In the genomic region with DNA sequence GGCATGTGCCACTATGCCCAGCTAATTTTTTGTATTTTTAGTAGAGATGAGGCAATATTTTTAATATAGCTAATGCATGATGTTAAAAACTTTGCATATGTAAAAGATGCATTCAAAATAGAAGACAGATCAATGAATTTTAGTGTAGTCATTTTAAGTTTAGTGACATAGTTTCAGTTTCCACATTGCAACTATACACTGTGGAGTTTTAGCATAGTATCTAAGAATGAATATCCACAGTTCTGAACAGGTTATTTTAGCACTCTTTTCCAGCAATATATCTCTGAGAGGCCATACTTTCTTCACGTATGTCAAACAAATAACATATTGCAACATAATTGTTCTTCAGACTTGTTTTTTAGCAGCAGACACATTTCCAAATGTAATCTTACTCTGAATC, we compare ENCODE assay signal across 25 cellular contexts. TPM values are rescaled to one million over a fixed set of nuclear protein-coding genes. Genes with fewer than 3 reads are reported as not detected.
DNase-seq lines count a peak whose midpoint lies in the region; ATAC-seq and TF ChIP-seq lines count a peak whose summit lies in the region.
"Had no signal": no experiment of that assay in that cellular context is flagged by ENCODE, and none has a peak within 500 bp of the region (broad histone marks: within the 10 kb centered on the region; RNA-seq: fewer than 3 reads in every experiment).

No MANE protein-coding gene starts in this region.

- H3K9me3 Mint-ChIP-seq in T-helper 1 cell treated with Interleukin-12 subunit alpha and Interleukin-12 subunit beta and Interleukin-4 antibody, amounts not matched to agents 30 μg/mL and 1 μg/mL, for 36 hours, result no peaks in the 10 kb centered on the region
- H3K9me3 Mint-ChIP-seq in activated T-cell treated with anti-CD3 and anti-CD28 coated beads, Interleukin-2, amount 50 U/mL, for 24 hours, result no peaks in the 10 kb centered on the region
- H3K9me3 Mint-ChIP-seq in activated T-cell treated with anti-CD3 and anti-CD28 coated beads, Interleukin-2, amount 50 U/mL, for 4 hours, result no peaks in the 10 kb centered on the region
- no peaks in the 10 kb centered on the region for H3K9me3 Mint-ChIP-seq in activated T-helper 1 cell treated with anti-CD3 and anti-CD28 coated beads, Interleukin-12 subunit alpha, Interleukin-12 subunit beta, Interleukin-2, Interleukin-4 antibody, amounts not matched to agents 30 ng/mL and 10 ng/mL and 1 ng/mL, durations not matched to agents 14 hours and 24 hours and 36 hours
- H3K9me3 Mint-ChIP-seq in mesothelial cell of epicardium, result no peaks in the 10 kb centered on the region
- H3K9me3 Mint-ChIP-seq: CD8-positive, alpha-beta T cell; GM23338; H9 had no signal

- H3K27ac Mint-ChIP-seq in T-helper 1 cell treated with Interleukin-12 subunit alpha and Interleukin-12 subunit beta and Interleukin-4 antibody, amounts not matched to agents 30 μg/mL and 1 μg/mL, for 36 hours, result peak overlapping the region; percentile 9
- H3K27ac Mint-ChIP-seq in activated T-cell treated with anti-CD3 and anti-CD28 coated beads, Interleukin-2, amount 50 U/mL, for 24 hours, result peak overlapping the region; percentile 40
- H3K27ac Mint-ChIP-seq in activated T-helper 1 cell treated with anti-CD3 and anti-CD28 coated beads, Interleukin-12 subunit alpha, Interleukin-12 subunit beta, Interleukin-2, Interleukin-4 antibody, amounts not matched to agents 30 ng/mL and 10 ng/mL and 1 ng/mL, durations not matched to agents 14 hours and 24 hours and 36 hours, result peak overlapping the region; percentile 44
- peak overlapping the region; percentile 25 for H3K27ac Mint-ChIP-seq in mesothelial cell of epicardium
- H3K27ac Mint-ChIP-seq: B cell; CD8-positive, alpha-beta T cell; GM23338 had no signal

- no peak for DNase-seq in T-helper 1 cell
- no peak for DNase-seq in activated T-cell treated with anti-CD3 and anti-CD28 coated beads, Interleukin-2, amount 50 U/mL, for 24 hours
- no peak for DNase-seq in activated T-cell treated with anti-CD3 and anti-CD28 coated beads, Interleukin-2, amount 50 U/mL, for 4 hours
- DNase-seq in activated T-helper 1 cell treated with anti-CD3 and anti-CD28 coated beads, Interleukin-12 subunit alpha, Interleukin-12 subunit beta, Interleukin-2, Interleukin-4 antibody, amounts not matched to agents 30 ng/mL and 10 ng/mL and 1 ng/mL, durations not matched to agents 14 hours and 24 hours and 36 hours (ENCODE audit: low spot score), result no peak
- no peak for DNase-seq in mesothelial cell of epicardium (ENCODE audit: low spot score in 2 of 2, unreplicated experiment in 2 of 2)
- no peak for DNase-seq in putamen (ENCODE audit: low spot score)
- DNase-seq: Caco-2; CD8-positive, alpha-beta T cell; DMS79; EL; GDM1; H9; NCI-H1048; NCI-H1417; NCI-H1694 treated with DMSO at 0.1 percent for 48 hours; NCI-H2081; NCI-H226; NCI-H510A; NCI-H69; SHP77 had no signal

- H3K36me3 Mint-ChIP-seq in T-helper 1 cell treated with Interleukin-12 subunit alpha and Interleukin-12 subunit beta and Interleukin-4 antibody, amounts not matched to agents 30 μg/mL and 1 μg/mL, for 36 hours (ENCODE audit: low read depth), result peaks cover 42% of the 10 kb centered on the region
- peaks cover 91% of the 10 kb centered on the region for H3K36me3 Mint-ChIP-seq in activated T-cell treated with anti-CD3 and anti-CD28 coated beads, Interleukin-2, amount 50 U/mL, for 24 hours (ENCODE audit: low read depth)
- H3K36me3 Mint-ChIP-seq in activated T-cell treated with anti-CD3 and anti-CD28 coated beads, Interleukin-2, amount 50 U/mL, for 4 hours (ENCODE audit: insufficient read depth), result peaks cover 52% of the 10 kb centered on the region
- H3K36me3 Mint-ChIP-seq in activated T-helper 1 cell treated with anti-CD3 and anti-CD28 coated beads, Interleukin-12 subunit alpha, Interleukin-12 subunit beta, Interleukin-2, Interleukin-4 antibody, amounts not matched to agents 30 ng/mL and 10 ng/mL and 1 ng/mL, durations not matched to agents 14 hours and 24 hours and 36 hours (ENCODE audit: low read depth), result peaks cover 51% of the 10 kb centered on the region
- H3K36me3 Mint-ChIP-seq in mesothelial cell of epicardium, result peaks cover 44% of the 10 kb centered on the region

- H3K4me3 Mint-ChIP-seq in T-helper 1 cell treated with Interleukin-12 subunit alpha and Interleukin-12 subunit beta and Interleukin-4 antibody, amounts not matched to agents 30 μg/mL and 1 μg/mL, for 36 hours, result no peak overlapping the region
- H3K4me3 Mint-ChIP-seq in activated T-cell treated with anti-CD3 and anti-CD28 coated beads, Interleukin-2, amount 50 U/mL, for 24 hours, result no peak overlapping the region
- H3K4me3 Mint-ChIP-seq in activated T-cell treated with anti-CD3 and anti-CD28 coated beads, Interleukin-2, amount 50 U/mL, for 4 hours, result no peak overlapping the region
- H3K4me3 Mint-ChIP-seq in activated T-helper 1 cell treated with anti-CD3 and anti-CD28 coated beads, Interleukin-12 subunit alpha, Interleukin-12 subunit beta, Interleukin-2, Interleukin-4 antibody, amounts not matched to agents 30 ng/mL and 10 ng/mL and 1 ng/mL, durations not matched to agents 14 hours and 24 hours and 36 hours, result no peak overlapping the region
- no peak overlapping the region for H3K4me3 Mint-ChIP-seq in mesothelial cell of epicardium
- H3K4me3 Mint-ChIP-seq: B cell; CD8-positive, alpha-beta T cell; GM23338; H9 had no signal

- intact Hi-C loops in activated T-helper 1 cell treated with anti-CD3 and anti-CD28 coated beads, Interleukin-12 subunit alpha, Interleukin-12 subunit beta, Interleukin-2, Interleukin-4 antibody, amounts not matched to agents 30 ng/mL and 10 ng/mL and 1 ng/mL, durations not matched to agents 14 hours and 24 hours and 36 hours (cut with micrococcal nuclease), result no loop called here

- H3K4me1 Mint-ChIP-seq in T-helper 1 cell treated with Interleukin-12 subunit alpha and Interleukin-12 subunit beta and Interleukin-4 antibody, amounts not matched to agents 30 μg/mL and 1 μg/mL, for 36 hours (ENCODE audit: low read depth), result peaks cover under 1% of the 10 kb centered on the region
- H3K4me1 Mint-ChIP-seq in activated T-cell treated with anti-CD3 and anti-CD28 coated beads, Interleukin-2, amount 50 U/mL, for 24 hours (ENCODE audit: low read depth), result peaks cover 8% of the 10 kb centered on the region
- no peaks in the 10 kb centered on the region for H3K4me1 Mint-ChIP-seq in activated T-cell treated with anti-CD3 and anti-CD28 coated beads, Interleukin-2, amount 50 U/mL, for 4 hours (ENCODE audit: low read depth)
- peaks cover 9% of the 10 kb centered on the region for H3K4me1 Mint-ChIP-seq in activated T-helper 1 cell treated with anti-CD3 and anti-CD28 coated beads, Interleukin-12 subunit alpha, Interleukin-12 subunit beta, Interleukin-2, Interleukin-4 antibody, amounts not matched to agents 30 ng/mL and 10 ng/mL and 1 ng/mL, durations not matched to agents 14 hours and 24 hours and 36 hours (ENCODE audit: low read depth)
- no peaks in the 10 kb centered on the region for H3K4me1 Mint-ChIP-seq in mesothelial cell of epicardium
- H3K4me1 Mint-ChIP-seq: B cell, GM23338, H9 had no signal

- no peak for TF ChIP-seq CTCF in mesothelial cell of epicardium (IDR thresholded peaks at IDR 0.05; ENCODE audit: unreplicated experiment)

- H3K27me3 Mint-ChIP-seq in T-helper 1 cell treated with Interleukin-12 subunit alpha and Interleukin-12 subunit beta and Interleukin-4 antibody, amounts not matched to agents 30 μg/mL and 1 μg/mL, for 36 hours (ENCODE audit: low read depth), result no peaks in the 10 kb centered on the region
- H3K27me3 Mint-ChIP-seq in activated T-cell treated with anti-CD3 and anti-CD28 coated beads, Interleukin-2, amount 50 U/mL, for 24 hours, result no peaks in the 10 kb centered on the region
- no peaks in the 10 kb centered on the region for H3K27me3 Mint-ChIP-seq in activated T-cell treated with anti-CD3 and anti-CD28 coated beads, Interleukin-2, amount 50 U/mL, for 4 hours (ENCODE audit: low read depth)
- no peaks in the 10 kb centered on the region for H3K27me3 Mint-ChIP-seq in activated T-helper 1 cell treated with anti-CD3 and anti-CD28 coated beads, Interleukin-12 subunit alpha, Interleukin-12 subunit beta, Interleukin-2, Interleukin-4 antibody, amounts not matched to agents 30 ng/mL and 10 ng/mL and 1 ng/mL, durations not matched to agents 14 hours and 24 hours and 36 hours (ENCODE audit: insufficient read depth)
- no peaks in the 10 kb centered on the region for H3K27me3 Mint-ChIP-seq in mesothelial cell of epicardium (ENCODE audit: low read depth)
- H3K27me3 Mint-ChIP-seq: B cell had no signal

- no peak for ATAC-seq in activated T-cell treated with anti-CD3 and anti-CD28 coated beads, Interleukin-2, amount 50 U/mL, for 4 hours
- ATAC-seq: CD8-positive, alpha-beta T cell; GM12878; GM23338; Panc1 had no signal

RNA-seq across cellular contexts. Expression of gene RAB24, which starts 39.3 kb away (rescaled TPM):
- 10 to 100 TPM; 26.3 to 29.8 (median 27.5) TPM for total RNA-seq in activated T-cell treated with anti-CD3 and anti-CD28 coated beads, Interleukin-2, amount 50 U/mL, for 4 hours
- 19.7 and 22.4 TPM in 2 replicates for total RNA-seq in activated T-helper 1 cell treated with anti-CD3 and anti-CD28 coated beads, Interleukin-12 subunit alpha, Interleukin-12 subunit beta, Interleukin-2, Interleukin-4 antibody, amounts not matched to agents 30 ng/mL and 10 ng/mL and 1 ng/mL, durations not matched to agents 14 hours and 24 hours and 36 hours
- total RNA-seq in mesothelial cell of epicardium, result 28.3 to 31.8 TPM (median 30.3 TPM) in 3 replicates

RNA-seq across cellular contexts. Expression of gene PRELID1, which starts 39.4 kb away (rescaled TPM):
- 100 to 1,000 TPM; 293 to 372 (median 302) TPM for total RNA-seq in activated T-cell treated with anti-CD3 and anti-CD28 coated beads, Interleukin-2, amount 50 U/mL, for 4 hours
- 239 and 250 TPM in 2 replicates for total RNA-seq in activated T-helper 1 cell treated with anti-CD3 and anti-CD28 coated beads, Interleukin-12 subunit alpha, Interleukin-12 subunit beta, Interleukin-2, Interleukin-4 antibody, amounts not matched to agents 30 ng/mL and 10 ng/mL and 1 ng/mL, durations not matched to agents 14 hours and 24 hours and 36 hours
- 80.5 to 89.8 TPM (median 81.2 TPM) in 3 replicates for total RNA-seq in mesothelial cell of epicardium

RNA-seq across cellular contexts. Expression of gene MXD3, which starts 47.5 kb away (rescaled TPM):
- 1 to 10 TPM; 3.7 to 5.1 (median 4.3) TPM for total RNA-seq in activated T-cell treated with anti-CD3 and anti-CD28 coated beads, Interleukin-2, amount 50 U/mL, for 4 hours
- 9.6 and 11.8 TPM in 2 replicates for total RNA-seq in activated T-helper 1 cell treated with anti-CD3 and anti-CD28 coated beads, Interleukin-12 subunit alpha, Interleukin-12 subunit beta, Interleukin-2, Interleukin-4 antibody, amounts not matched to agents 30 ng/mL and 10 ng/mL and 1 ng/mL, durations not matched to agents 14 hours and 24 hours and 36 hours
- 18.4 to 19.8 TPM (median 19.2 TPM) in 3 replicates for total RNA-seq in mesothelial cell of epicardium
